7 cellular contexts compared by ENCODE assay signal in the genomic region with DNA sequence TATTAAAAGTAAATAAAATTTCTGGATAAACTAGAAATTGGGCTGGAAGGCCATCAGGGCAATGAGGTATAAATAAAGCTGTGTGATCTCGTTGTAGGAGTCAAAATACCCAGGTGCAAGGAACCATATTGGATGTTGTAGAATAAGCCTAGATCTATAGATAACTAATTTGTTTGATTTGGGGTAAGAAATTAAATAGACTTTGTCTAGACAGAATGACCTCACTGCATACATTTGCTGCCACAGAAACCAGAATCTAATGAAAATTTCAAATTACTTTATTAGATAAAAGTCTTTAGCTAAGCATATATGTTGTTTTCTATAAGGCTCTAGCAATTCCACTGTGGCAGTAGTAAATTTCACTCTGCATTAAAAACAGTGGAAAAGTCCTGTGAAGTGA.
"Had no signal": no experiment of that assay in that cellular context is flagged by ENCODE, and none has a peak within 500 bp of the region (broad histone marks: within the 10 kb centered on the region; RNA-seq: fewer than 3 reads in every experiment).

No MANE protein-coding gene starts in this region.

- H3K4me2 ChIP-seq: GM23338 had no signal

- ATAC-seq: GM23338 had no signal

- H2AFZ ChIP-seq: GM23338 had no signal

- FAIRE-seq: H1, H54, HTR-8/SVneo had no signal

- H3K4me3 ChIP-seq: GM23338 had no signal

- DNase-seq: H9, HCEC 1CT, IMR-90 had no signal
